10 cellular contexts compared by ENCODE assay signal in the genomic region with DNA sequence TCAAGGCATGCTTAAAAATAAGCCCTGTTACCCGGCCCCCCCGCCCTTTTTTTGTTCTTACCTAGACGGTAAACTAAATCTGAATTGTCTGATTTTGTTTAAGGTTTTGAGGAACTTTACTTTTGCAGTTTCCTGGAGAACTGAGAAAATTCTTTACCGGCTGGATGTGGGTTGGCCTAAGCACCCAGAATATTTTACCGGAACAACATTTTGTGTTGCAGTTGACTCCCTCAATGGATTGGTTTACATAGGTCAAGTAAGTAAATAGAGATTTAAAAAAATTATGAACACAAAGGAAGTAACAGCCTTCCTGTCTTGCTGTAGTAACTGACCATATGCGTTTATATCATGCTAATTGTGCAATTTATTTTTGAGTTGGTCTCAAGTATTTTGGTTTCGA. TPM values are rescaled to one million over a fixed set of nuclear protein-coding genes. Genes with fewer than 3 reads are reported as not detected.
DNase-seq lines count a peak whose midpoint lies in the region; ATAC-seq, FAIRE-seq and TF ChIP-seq lines count a peak whose summit lies in the region.
"Had no signal": no experiment of that assay in that cellular context is flagged by ENCODE, and none has a peak within 500 bp of the region (broad histone marks: within the 10 kb centered on the region; RNA-seq: fewer than 3 reads in every experiment).

No MANE protein-coding gene starts in this region.

- no peak for TF ChIP-seq EP300 in sigmoid colon (IDR thresholded peaks at IDR 0.05)

- intact Hi-C loops in sigmoid colon (cut with DNase I) = loop anchor here (5.0 kb wide), 1 partner anchor 578 kb away; no protein-coding TSS in a partner anchor

- FAIRE-seq in GM18507 (lab: Jason Lieb, UNC) = peak; percentile 62

- H3K4me3 ChIP-seq in Peyer's patch (peak overlapping the region; percentile 61 to 94 (median 90)), epithelial cell of proximal tubule (ENCODE audit: low read depth, low read length) (peak overlapping the region; percentile 78), sigmoid colon (peak overlapping the region; percentile 87 to 99 (median 94))

- CTCF ChIA-PET in HEK293T (lab: Yijun Ruan, JAX) = no interaction called here

- H3K4me1 ChIP-seq in Peyer's patch (peaks cover 0 to 26% (median 4%) of the 10 kb centered on the region in 4 donors), sigmoid colon (peaks cover 0 to 53% (median 46%) of the 10 kb centered on the region in 4 donors)

- H3K36me3 ChIP-seq in Peyer's patch = peaks cover 0 to under 1% (median 0%) of the 10 kb centered on the region in 3 donors
- peaks cover 0 to 3% (median 0%) of the 10 kb centered on the region in 4 donors for H3K36me3 ChIP-seq in sigmoid colon

- TF ChIP-seq CTCF in Peyer's patch (IDR thresholded peaks at IDR 0.05) (no peak), epithelial cell of proximal tubule (conservative IDR thresholded peaks at IDR 0.05; ENCODE audit: low read depth, low read length) (no peak), sigmoid colon (IDR thresholded peaks at IDR 0.05) (no peak)

- ATAC-seq in GM21619 (IDR thresholded peaks at IDR 0.05; ENCODE audit: unreplicated experiment) = no peak
- no peak for ATAC-seq in GM21717 (IDR thresholded peaks at IDR 0.05; ENCODE audit: unreplicated experiment)

- no peak for TF ChIP-seq POLR2A in Peyer's patch (IDR thresholded peaks at IDR 0.05)
- no peak for TF ChIP-seq POLR2A in sigmoid colon (IDR thresholded peaks at IDR 0.05)

- POLR2A ChIA-PET in HEK293T (lab: Yijun Ruan, JAX) = no interaction called here

- no peaks in the 10 kb centered on the region for H3K27me3 ChIP-seq in Peyer's patch
- H3K27me3 ChIP-seq in sigmoid colon = no peaks in the 10 kb centered on the region

- H3K27ac ChIP-seq in Peyer's patch (peak overlapping the region in 3 of 4 donors; percentile 81 to 91 (median 86)), sigmoid colon (peak overlapping the region; percentile 86 to 87 (median 86))

- H3K9me3 ChIP-seq in Peyer's patch = no peaks in the 10 kb centered on the region
- H3K9me3 ChIP-seq in sigmoid colon = no peaks in the 10 kb centered on the region

- DNase-seq in GM18507 (ENCODE audit: extremely low spot score, insufficient read length, low read depth) (no peak), Peyer's patch (no peak), epithelial cell of proximal tubule (ENCODE audit: low read depth) (no peak), sigmoid colon (no peak), activated gamma-delta T cell treated with Interleukin-2 at 50 U/mL for 16 hours (no peak), HEK293T (ENCODE audit: extremely low spot score) (no peak)

- WGBS in sigmoid colon, 2 donors = 7 to 14% methylated on average over 7 of the region's 7 CpGs

TF ChIP-seq in HEK293T, 16 proteins besides CTCF, POLR2A, EP300 and RAD21:
- no peak for TF ChIP-seq L3MBTL2 (conservative IDR thresholded peaks at IDR 0.05)
- TF ChIP-seq FOXK2 (IDR thresholded peaks at IDR 0.05) = no peak
- no peak for TF ChIP-seq CTBP1 (IDR thresholded peaks at IDR 0.05; ENCODE audit: borderline replicate concordance)
- TF ChIP-seq, protein P1, sequence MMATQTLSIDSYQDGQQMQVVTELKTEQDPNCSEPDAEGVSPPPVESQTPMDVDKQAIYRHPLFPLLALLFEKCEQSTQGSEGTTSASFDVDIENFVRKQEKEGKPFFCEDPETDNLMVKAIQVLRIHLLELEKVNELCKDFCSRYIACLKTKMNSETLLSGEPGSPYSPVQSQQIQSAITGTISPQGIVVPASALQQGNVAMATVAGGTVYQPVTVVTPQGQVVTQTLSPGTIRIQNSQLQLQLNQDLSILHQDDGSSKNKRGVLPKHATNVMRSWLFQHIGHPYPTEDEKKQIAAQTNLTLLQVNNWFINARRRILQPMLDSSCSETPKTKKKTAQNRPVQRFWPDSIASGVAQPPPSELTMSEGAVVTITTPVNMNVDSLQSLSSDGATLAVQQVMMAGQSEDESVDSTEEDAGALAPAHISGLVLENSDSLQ (IDR thresholded peaks at IDR 0.05) = no peak
- TF ChIP-seq NFRKB (IDR thresholded peaks at IDR 0.05) = no peak
- TF ChIP-seq BHLHE40 (IDR thresholded peaks at IDR 0.05; ENCODE audit: borderline replicate concordance) = no peak

RNA-seq across cellular contexts. Expression of a gene that starts 0.8 kb away (rescaled TPM):
- total RNA-seq in Peyer's patch (10 to 100 TPM; 11.6 to 25.5 (median 20.9) TPM), epithelial cell of proximal tubule (6.6 and 7.9 TPM in 2 replicates), sigmoid colon (10 to 100 TPM; 14.5 to 16.9 (median 15.7) TPM)
- 10 to 100 TPM in 1 of 3 donors, 1 to 10 TPM in 2; 2.4 to 12.0 (median 6.2) TPM for polyA plus RNA-seq in sigmoid colon

RNA-seq across cellular contexts. Expression of a gene that starts 1.1 kb away (rescaled TPM):
- total RNA-seq in Peyer's patch = 10 to 100 TPM; 36.5 to 84.2 (median 43.0) TPM
- 13.5 and 24.6 TPM in 2 replicates for total RNA-seq in epithelial cell of proximal tubule
- 10 to 100 TPM; 12.2 to 13.7 (median 13.1) TPM for total RNA-seq in sigmoid colon
- polyA plus RNA-seq in sigmoid colon = 10 to 100 TPM in 2 of 3 donors, 1 to 10 TPM in 1; 9.2 to 20.3 (median 17.4) TPM

RNA-seq across cellular contexts. Expression of a gene that starts 48.4 kb away (rescaled TPM):
- total RNA-seq in Peyer's patch (not detected), epithelial cell of proximal tubule (not detected in 2 replicates), sigmoid colon (not detected)
- polyA plus RNA-seq in sigmoid colon = under 1 TPM; 0.03 to 0.60 (median 0.23) TPM
- total RNA-seq: LHCN-M2, pulmonary artery endothelial cell had no signal
